In the genomic region with DNA sequence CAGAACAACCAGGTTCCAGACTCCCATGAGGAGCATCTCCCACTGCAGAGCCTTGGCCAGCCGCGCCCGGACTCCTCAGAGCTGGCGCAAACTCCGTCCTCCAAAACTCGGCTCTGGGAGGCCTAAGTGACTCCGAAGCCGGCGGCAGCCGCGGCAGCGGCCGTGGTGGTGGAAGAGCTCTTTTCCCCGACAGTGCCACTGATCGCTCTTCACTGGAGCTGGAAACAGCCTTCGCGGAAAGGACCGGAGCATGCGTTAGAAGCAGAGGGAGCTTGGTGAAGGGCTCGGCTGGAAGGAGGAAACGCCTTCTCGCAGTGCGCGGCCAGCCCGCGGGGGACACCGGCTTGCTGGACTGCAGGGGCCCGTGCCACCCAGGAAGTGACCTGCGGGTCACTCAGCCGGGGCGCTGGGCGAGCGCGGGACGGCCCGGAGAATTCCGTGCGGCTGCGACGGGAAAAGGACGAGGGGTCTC, we compare ENCODE assay signal across 12 cellular contexts. TPM values are rescaled to one million over a fixed set of nuclear protein-coding genes. Genes with fewer than 3 reads are reported as not detected.
DNase-seq lines count a peak whose midpoint lies in the region; ATAC-seq and TF ChIP-seq lines count a peak whose summit lies in the region.
"Had no signal": no experiment of that assay in that cellular context is flagged by ENCODE, and none has a peak within 500 bp of the region (broad histone marks: within the 10 kb centered on the region; RNA-seq: fewer than 3 reads in every experiment).

No MANE protein-coding gene starts in this region.

- H3K27ac Mint-ChIP-seq in CD4-positive, alpha-beta memory T cell = peak overlapping the region in 2 of 7 donors; percentile 17 to 33

- H3K4me1 Mint-ChIP-seq in CD4-positive, alpha-beta memory T cell = peaks cover 24 to 45% (median 31%) of the 10 kb centered on the region in 4 donors

- H3K27ac ChIP-seq in rectal smooth muscle tissue (ENCODE audit: low read depth, low read length) = no peak overlapping the region
- no peak overlapping the region for H3K27ac ChIP-seq in CD4-positive, alpha-beta memory T cell (ENCODE audit: low read depth, low read length)
- no peak overlapping the region for H3K27ac ChIP-seq in tibial nerve
- H3K27ac ChIP-seq: skin epidermis had no signal

- no peak for TF ChIP-seq CTCF in tibial nerve (IDR thresholded peaks at IDR 0.05)

- no peak for ATAC-seq in HG02973 (IDR thresholded peaks at IDR 0.05; ENCODE audit: unreplicated experiment)

- H3K9me3 ChIP-seq in CD4-positive, alpha-beta memory T cell (ENCODE audit: control insufficient read depth in 1 of 2, low read length in 2 of 2) = no peaks in the 10 kb centered on the region
- no peaks in the 10 kb centered on the region for H3K9me3 ChIP-seq in tibial nerve

- no peaks in the 10 kb centered on the region for H3K36me3 Mint-ChIP-seq in CD4-positive, alpha-beta memory T cell

- H3K9ac ChIP-seq in rectal smooth muscle tissue (ENCODE audit: low read length) = no peak overlapping the region

- H3K9me3 Mint-ChIP-seq in CD4-positive, alpha-beta memory T cell = peaks cover 0 to 5% (median 0%) of the 10 kb centered on the region in 8 donors

- DNase-seq in Daoy (ENCODE audit: low read depth) (peak; percentile 62), LoVo (ENCODE audit: low spot score) (peak; percentile 62), glomerular visceral epithelial cell (ENCODE audit: extremely low spot score) (peak; percentile 25), tibial nerve (ENCODE audit: low spot score in 2 of 2) (no peak), NCI-H1436 treated with DMSO at 0.1 percent for 48 hours (lab: John Stamatoyannopoulos, UW) (no peak)
- no peak for DNase-seq in CD4-positive, alpha-beta memory T cell
- DNase-seq: NCI-H1048, SHP77 had no signal

- intact Hi-C loops in CD4-positive, alpha-beta memory T cell (cut with micrococcal nuclease) = no loop called here

- POLR2A ChIA-PET in CD4-positive, alpha-beta memory T cell (lab: Charles Lee; ENCODE audit: partially characterized antibody) = no interaction called here

- peak overlapping the region in 4 of 8 donors; percentile 0 to 54 (median 40) for H3K4me3 Mint-ChIP-seq in CD4-positive, alpha-beta memory T cell

- WGBS in tibial nerve, 2 donors = 4 to 11% methylated on average over 24 to 25 of the region's 41 CpGs

- no peaks in the 10 kb centered on the region for H3K36me3 ChIP-seq in rectal smooth muscle tissue (ENCODE audit: control insufficient read depth, insufficient read depth, low read length)
- no peaks in the 10 kb centered on the region for H3K36me3 ChIP-seq in CD4-positive, alpha-beta memory T cell (ENCODE audit: insufficient read depth, low read length)
- no peaks in the 10 kb centered on the region for H3K36me3 ChIP-seq in tibial nerve

- CTCF ChIA-PET in CD4-positive, alpha-beta memory T cell (lab: Charles Lee; ENCODE audit: partially characterized antibody) = interaction anchor here (2.5 kb wide), 1 partner anchor 9 kb away, joined by 9 read pairs; no protein-coding TSS in a partner anchor

- peaks cover 28% of the 10 kb centered on the region for H3K27me3 ChIP-seq in rectal smooth muscle tissue (ENCODE audit: control insufficient read depth, insufficient read depth, low read length)
- H3K27me3 ChIP-seq in CD4-positive, alpha-beta memory T cell (ENCODE audit: insufficient read depth, low read length) = peaks cover 68% of the 10 kb centered on the region
- peaks cover 0 to 97% of the 10 kb centered on the region in 2 donors for H3K27me3 ChIP-seq in tibial nerve

- H3K27me3 Mint-ChIP-seq in CD4-positive, alpha-beta memory T cell = peaks cover 68 to 84% of the 10 kb centered on the region in 2 donors

- no peaks in the 10 kb centered on the region for H3K4me1 ChIP-seq in rectal smooth muscle tissue (ENCODE audit: control insufficient read depth, insufficient read depth, low read length)
- peaks cover 28% of the 10 kb centered on the region for H3K4me1 ChIP-seq in CD4-positive, alpha-beta memory T cell (ENCODE audit: insufficient read depth, low read length)
- H3K4me1 ChIP-seq in tibial nerve = peaks cover 0 to 47% (median 22%) of the 10 kb centered on the region in 4 donors

- TF ChIP-seq EP300 in tibial nerve (IDR thresholded peaks at IDR 0.05) = no peak

- no peak for TF ChIP-seq POLR2A in tibial nerve (IDR thresholded peaks at IDR 0.05)

- peak overlapping the region; percentile 57 for H3K4me3 ChIP-seq in rectal smooth muscle tissue (ENCODE audit: low read length)
- no peak overlapping the region for H3K4me3 ChIP-seq in CD4-positive, alpha-beta memory T cell (ENCODE audit: low read length in 2 of 2)
- H3K4me3 ChIP-seq in tibial nerve = peak overlapping the region in 2 of 4 donors; percentile 6 to 35

RNA-seq across cellular contexts. Expression of a gene that starts 5.0 kb away (rescaled TPM):
- total RNA-seq in Daoy (2014; rRNA removed; shearing (Covaris generic)) = 0.86 and 1.3 TPM in 2 replicates
- not detected for total RNA-seq in CD4-positive, alpha-beta memory T cell
- not detected for polyA plus RNA-seq in CD4-positive, alpha-beta memory T cell
- 1 to 10 TPM in 1 of 4 donors, under 1 TPM in 3; 0.63 to 1.5 (median 0.72) TPM for total RNA-seq in tibial nerve
- total RNA-seq: activated CD8-positive, alpha-beta memory T cell treated with anti-CD3 and anti-CD28 coated beads for 36 hours had no signal

RNA-seq across cellular contexts. Expression of a gene that starts 19.9 kb away (rescaled TPM):
- total RNA-seq in Daoy (2014; rRNA removed; shearing (Covaris generic)) = 7.7 and 8.2 TPM in 2 replicates
- total RNA-seq in CD4-positive, alpha-beta memory T cell = not detected
- polyA plus RNA-seq in CD4-positive, alpha-beta memory T cell = not detected
- total RNA-seq in tibial nerve = 10 to 100 TPM in 2 of 4 donors, 1 to 10 TPM in 2; 5.0 to 13.2 (median 9.5) TPM
- total RNA-seq: activated CD8-positive, alpha-beta memory T cell treated with anti-CD3 and anti-CD28 coated beads for 36 hours had no signal

RNA-seq across cellular contexts. Expression of a gene that starts 30.8 kb away (rescaled TPM):
- total RNA-seq in Daoy (2014; rRNA removed; shearing (Covaris generic)) = 12.3 and 31.2 TPM in 2 replicates
- total RNA-seq in CD4-positive, alpha-beta memory T cell = not detected
- polyA plus RNA-seq in CD4-positive, alpha-beta memory T cell = not detected
- total RNA-seq in tibial nerve = 10 to 100 TPM; 19.0 to 34.1 (median 24.9) TPM

RNA-seq across cellular contexts. Expression of a gene that starts 37.7 kb away (rescaled TPM):
- not detected in 2 replicates for total RNA-seq in Daoy (2014; rRNA removed; shearing (Covaris generic))
- total RNA-seq in CD4-positive, alpha-beta memory T cell = not detected
- polyA plus RNA-seq in CD4-positive, alpha-beta memory T cell = not detected
- not detected for total RNA-seq in tibial nerve
- total RNA-seq: activated CD8-positive, alpha-beta memory T cell treated with anti-CD3 and anti-CD28 coated beads for 36 hours had no signal

RNA-seq across cellular contexts. Expression of a gene that starts 39.5 kb away (rescaled TPM):
- 1.8 TPM in 1 of 2 replicates, not detected in the other for total RNA-seq in Daoy (2014; rRNA removed; shearing (Covaris generic))
- total RNA-seq in CD4-positive, alpha-beta memory T cell = not detected
- not detected for polyA plus RNA-seq in CD4-positive, alpha-beta memory T cell
- 10 to 100 TPM; 10.5 to 13.8 (median 12.7) TPM for total RNA-seq in tibial nerve
- total RNA-seq: activated CD8-positive, alpha-beta memory T cell treated with anti-CD3 and anti-CD28 coated beads for 36 hours had no signal

Comparison
In these comparisons a context has a peak if more than half of its experiments do, and no peak if none do; other contexts are left out.
1. DNase-seq: peak in Daoy (single experiment), LoVo (single experiment) and glomerular visceral epithelial cell (single experiment); none in CD4-positive, alpha-beta memory T cell (0 of 5), tibial nerve (0 of 2) and NCI-H1436 treated with DMSO at 0.1 percent for 48 hours (single experiment).
2. RNA of a gene that starts 30.8 kb away (total RNA-seq): 12.3 to 31.2 TPM in Daoy and 19.0 to 34.1 TPM in tibial nerve; not detected in CD4-positive, alpha-beta memory T cell; every median in the first group is over 10 times any median in the second.